8 cellular contexts compared by ENCODE assay signal in genomic region chr17:2041561-2042354, GRCh38.
A peak's percentile ranks its signal among the peaks of the same experiment; 100 is the strongest.
DNase-seq lines count a peak whose midpoint lies in the region; ATAC-seq and TF ChIP-seq lines count a peak whose summit lies in the region.

Gene OVCA2, plus strand, starts transcription at chr17:2042022. Its CDS starts 26 bp downstream, at chr17:2042048.

- DNase-seq in AG20443 (ENCODE audit: low spot score) (peak; percentile 95), NCI-H510A (lab: John Stamatoyannopoulos, UW) (peak; percentile 71), choroid plexus epithelial cell (ENCODE audit: low read depth) (peak; percentile 96), kidney tubule cell (ENCODE audit: low spot score) (peak; percentile 95)
- DNase-seq in activated CD4-positive, alpha-beta T cell treated with anti-CD3 and anti-CD28 coated beads for 24 hours (ENCODE audit: low read depth in 2 of 2) = peak; percentile 97
- peak; percentile 97 to 98 for DNase-seq in stimulated activated CD4-positive, alpha-beta T cell treated with anti-CD3 and anti-CD28 coated beads, Interleukin-1b, Interleukin-23, amount 100 ng/mL, for 4 hours (ENCODE audit: low read depth in 2 of 2)

- peak within 1 kb of the TSS; percentile 88 for H3K4me3 ChIP-seq in choroid plexus epithelial cell (ENCODE audit: low read depth, low read length)

- peak; percentile 46 for TF ChIP-seq CTCF in choroid plexus epithelial cell (conservative IDR thresholded peaks at IDR 0.05; ENCODE audit: low read depth, low read length)

- ATAC-seq in GM19025 (IDR thresholded peaks at IDR 0.05; ENCODE audit: low read depth, unreplicated experiment) (peak; percentile 94), HG03342 (IDR thresholded peaks at IDR 0.05; ENCODE audit: unreplicated experiment) (peak; percentile 85)

Comparison
In these comparisons a context has a peak if more than half of its experiments do, and no peak if none do; other contexts are left out.
1. Peak in every context shown above with its lines: DNase-seq, ATAC-seq and H3K4me3 ChIP-seq.